ENCODE assay signal across 1 cellular context in the genomic region with DNA sequence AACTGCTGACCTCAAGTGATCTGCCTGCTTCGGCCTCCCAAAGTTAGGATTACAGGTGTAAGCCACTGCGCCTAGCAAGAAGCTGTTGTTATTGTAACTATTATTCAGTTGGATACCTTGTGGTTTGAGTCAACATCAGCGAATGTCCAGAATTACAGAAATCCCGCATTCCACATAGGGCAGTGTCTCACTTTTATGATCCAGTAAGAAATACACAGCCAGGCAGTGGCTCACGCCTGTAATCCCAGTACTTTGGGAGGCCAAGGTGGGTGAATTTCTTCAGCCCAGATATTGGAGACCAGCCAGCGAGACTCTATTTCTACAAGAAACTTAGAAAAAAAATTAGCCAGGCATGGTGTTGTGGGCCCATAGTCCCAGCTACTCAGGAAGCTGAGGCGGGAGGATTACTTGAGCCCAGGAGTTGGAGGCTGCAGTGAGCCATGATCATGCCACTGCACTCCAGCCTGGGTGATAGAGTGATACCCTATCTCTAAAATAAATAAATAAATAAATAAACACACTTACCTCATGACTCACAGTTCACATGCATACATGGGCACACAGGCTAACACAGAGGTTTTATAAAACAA.
TF ChIP-seq lines count a peak whose summit lies in the region.

No MANE protein-coding gene starts in this region.

TF ChIP-seq in K562, 482 proteins besides CTCF, POLR2A, EP300 and RAD21 (continued from another document):
- TF ChIP-seq, protein P1, sequence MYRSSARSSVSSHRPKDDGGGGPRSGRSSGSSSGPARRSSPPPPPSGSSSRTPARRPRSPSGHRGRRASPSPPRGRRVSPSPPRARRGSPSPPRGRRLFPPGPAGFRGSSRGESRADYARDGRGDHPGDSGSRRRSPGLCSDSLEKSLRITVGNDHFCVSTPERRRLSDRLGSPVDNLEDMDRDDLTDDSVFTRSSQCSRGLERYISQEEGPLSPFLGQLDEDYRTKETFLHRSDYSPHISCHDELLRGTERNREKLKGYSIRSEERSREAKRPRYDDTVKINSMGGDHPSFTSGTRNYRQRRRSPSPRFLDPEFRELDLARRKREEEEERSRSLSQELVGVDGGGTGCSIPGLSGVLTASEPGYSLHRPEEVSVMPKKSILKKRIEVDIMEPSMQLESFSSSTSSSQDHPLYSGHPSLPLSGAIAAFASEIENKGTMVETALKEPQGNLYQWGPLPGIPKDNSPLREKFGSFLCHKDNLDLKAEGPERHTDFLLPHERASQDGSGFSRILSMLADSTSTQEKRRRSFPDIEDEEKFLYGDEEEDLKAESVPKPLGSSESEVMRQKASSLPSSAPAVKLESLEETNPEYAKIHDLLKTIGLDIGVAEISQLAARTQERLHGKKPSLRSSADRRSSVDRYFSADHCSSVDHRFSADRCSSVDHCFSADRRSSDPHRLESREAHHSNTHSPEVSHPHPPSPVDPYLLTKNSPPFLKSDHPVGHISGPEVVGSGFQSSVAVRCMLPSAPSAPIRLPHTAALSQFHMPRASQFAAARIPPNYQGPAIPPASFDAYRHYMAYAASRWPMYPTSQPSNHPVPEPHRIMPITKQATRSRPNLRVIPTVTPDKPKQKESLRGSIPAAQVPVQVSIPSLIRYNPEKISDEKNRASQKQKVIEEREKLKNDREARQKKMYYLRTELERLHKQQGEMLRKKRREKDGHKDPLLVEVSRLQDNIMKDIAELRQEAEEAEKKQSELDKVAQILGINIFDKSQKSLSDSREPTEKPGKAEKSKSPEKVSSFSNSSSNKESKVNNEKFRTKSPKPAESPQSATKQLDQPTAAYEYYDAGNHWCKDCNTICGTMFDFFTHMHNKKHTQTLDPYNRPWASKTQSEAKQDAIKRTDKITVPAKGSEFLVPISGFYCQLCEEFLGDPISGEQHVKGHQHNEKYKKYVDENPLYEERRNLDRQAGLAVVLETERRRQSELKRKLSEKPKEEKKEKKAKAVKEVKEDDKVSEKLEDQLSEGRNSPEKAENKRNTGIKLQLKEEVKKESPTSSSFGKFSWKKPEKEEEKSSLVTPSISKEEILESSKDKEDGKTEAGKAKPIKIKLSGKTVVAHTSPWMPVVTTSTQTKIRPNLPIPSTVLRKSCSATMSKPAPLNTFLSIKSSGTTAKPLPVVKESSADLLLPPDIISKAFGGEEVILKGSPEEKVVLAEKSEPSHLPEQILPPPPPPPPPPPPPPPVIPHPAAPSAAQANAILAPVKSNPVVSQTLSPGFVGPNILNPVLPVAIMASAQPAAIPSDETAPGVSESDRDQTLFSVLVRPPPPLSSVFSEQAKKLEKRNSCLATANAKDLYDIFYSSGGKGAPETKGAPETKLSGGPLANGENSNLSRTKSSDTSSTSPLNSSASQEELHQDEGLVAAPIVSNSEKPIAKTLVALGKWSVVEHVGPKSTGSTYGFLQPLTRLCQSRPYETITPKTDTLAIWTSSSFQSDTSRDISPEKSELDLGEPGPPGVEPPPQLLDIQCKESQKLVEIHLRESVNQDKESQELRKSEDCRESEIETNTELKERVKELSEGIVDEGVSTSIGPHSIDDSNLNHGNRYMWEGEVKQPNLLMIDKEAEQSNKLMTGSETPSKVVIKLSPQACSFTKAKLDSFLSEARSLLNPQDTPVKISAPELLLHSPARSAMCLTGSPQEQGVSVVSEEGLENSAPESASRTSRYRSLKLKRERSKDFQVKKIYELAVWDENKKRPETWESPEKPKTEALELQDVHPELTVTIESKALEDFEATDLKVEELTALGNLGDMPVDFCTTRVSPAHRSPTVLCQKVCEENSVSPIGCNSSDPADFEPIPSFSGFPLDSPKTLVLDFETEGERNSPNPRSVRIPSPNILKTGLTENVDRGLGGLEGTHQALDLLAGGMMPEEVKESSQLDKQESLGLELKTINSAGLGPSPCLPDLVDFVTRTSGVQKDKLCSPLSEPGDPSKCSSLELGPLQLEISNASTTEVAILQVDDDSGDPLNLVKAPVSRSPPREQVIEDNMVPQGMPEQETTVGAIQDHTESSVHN (IDR thresholded peaks at IDR 0.05; ENCODE audit: borderline replicate concordance in 1 of 2, low read depth in 1 of 2), result no peak
- TF ChIP-seq RBBP5 (IDR thresholded peaks at IDR 0.05; ENCODE audit: borderline replicate concordance, insufficient read depth, low read length, poor library complexity, severe bottlenecking) (no peak), ILF3 (IDR thresholded peaks at IDR 0.05; ENCODE audit: borderline replicate concordance) (no peak), ZC3H4 (CRISPR knock-in tag; IDR thresholded peaks at IDR 0.05; ENCODE audit: borderline replicate concordance) (no peak), SOX6 (IDR thresholded peaks at IDR 0.05) (no peak), KDM5B (IDR thresholded peaks at IDR 0.05; ENCODE audit: insufficient replicate concordance, low read depth, low read length) (no peak), FOSL1 (tag; conservative IDR thresholded peaks at IDR 0.05) (no peak), STAT5A (IDR thresholded peaks at IDR 0.05; ENCODE audit: borderline replicate concordance, low read length) (no peak), ZNF778 (CRISPR knock-in tag; IDR thresholded peaks at IDR 0.05) (no peak), KDM4B (IDR thresholded peaks at IDR 0.05; ENCODE audit: borderline replicate concordance in 2 of 2, low read depth in 1 of 2) (no peak), SPI1 (IDR thresholded peaks at IDR 0.05; ENCODE audit: borderline replicate concordance, low read depth, low read length) (no peak), RFX1 (IDR thresholded peaks at IDR 0.05) (no peak)
- TF ChIP-seq, protein P2, sequence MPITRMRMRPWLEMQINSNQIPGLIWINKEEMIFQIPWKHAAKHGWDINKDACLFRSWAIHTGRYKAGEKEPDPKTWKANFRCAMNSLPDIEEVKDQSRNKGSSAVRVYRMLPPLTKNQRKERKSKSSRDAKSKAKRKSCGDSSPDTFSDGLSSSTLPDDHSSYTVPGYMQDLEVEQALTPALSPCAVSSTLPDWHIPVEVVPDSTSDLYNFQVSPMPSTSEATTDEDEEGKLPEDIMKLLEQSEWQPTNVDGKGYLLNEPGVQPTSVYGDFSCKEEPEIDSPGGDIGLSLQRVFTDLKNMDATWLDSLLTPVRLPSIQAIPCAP (CRISPR knock-in tag; IDR thresholded peaks at IDR 0.05; ENCODE audit: borderline replicate concordance), result no peak
